ENCODE assay signal across 15 cellular contexts in genomic region chr20:5041433-5041832, GRCh38. TPM values are rescaled to one million over a fixed set of nuclear protein-coding genes. Genes with fewer than 3 reads are reported as not detected.
DNase-seq lines count a peak whose midpoint lies in the region; ATAC-seq, FAIRE-seq and TF ChIP-seq lines count a peak whose summit lies in the region.
"Had no signal": no experiment of that assay in that cellular context is flagged by ENCODE, and none has a peak within 500 bp of the region (broad histone marks: within the 10 kb centered on the region; RNA-seq: fewer than 3 reads in every experiment).

No MANE protein-coding gene starts in this region.

- FAIRE-seq in HepG2 (lab: Jason Lieb, UNC), result no peak

- H3K4me1 Mint-ChIP-seq in T-helper 2 cell treated with Interferon-gamma antibody and Interleukin-4, amounts not matched to agents 5 μg/mL and 100 μg/mL, for 36 hours (ENCODE audit: low read depth), result peaks cover 3% of the 10 kb centered on the region

- no peaks in the 10 kb centered on the region for H3K36me3 ChIP-seq in HepG2 (replicated peaks in 1 of 2; ENCODE audit: control insufficient read depth in 1 of 2, insufficient read depth in 2 of 2, low read length in 2 of 2)
- H3K36me3 ChIP-seq in right lobe of liver, result no peaks in the 10 kb centered on the region
- H3K36me3 ChIP-seq in hepatocyte (replicated peaks; ENCODE audit: insufficient read depth, low read depth), result no peaks in the 10 kb centered on the region

- intact Hi-C loops in HepG2 (cut with micrococcal nuclease; ENCODE audit: unreplicated experiment), result no loop called here
- intact Hi-C loops in right lobe of liver (cut with DNase I), result no loop called here

- no peak overlapping the region for H3K9ac ChIP-seq in HepG2 (ENCODE audit: insufficient read depth, low read depth, low read length)

- no peak overlapping the region for H3K27ac Mint-ChIP-seq in T-helper 2 cell treated with Interferon-gamma antibody and Interleukin-4, amounts not matched to agents 5 μg/mL and 100 μg/mL, for 36 hours
- H3K27ac Mint-ChIP-seq: activated CD4-positive, alpha-beta T cell treated with anti-CD3 and anti-CD28 coated beads, Interleukin-2, amount 10 ng/mL, durations not matched to agents 7 days and 5 days; T-helper 1 cell treated with Interleukin-12 subunit alpha and Interleukin-12 subunit beta and Interleukin-4 antibody, amounts not matched to agents 30 μg/mL and 1 μg/mL, for 36 hours had no signal

- no peaks in the 10 kb centered on the region for H3K36me3 Mint-ChIP-seq in T-helper 2 cell treated with Interferon-gamma antibody and Interleukin-4, amounts not matched to agents 5 μg/mL and 100 μg/mL, for 36 hours (ENCODE audit: low read depth)

- no peak overlapping the region for H3K27ac ChIP-seq in HepG2 (ENCODE audit: extremely low read length, insufficient read depth, low read length)
- no peak overlapping the region for H3K27ac ChIP-seq in right lobe of liver
- no peak overlapping the region for H3K27ac ChIP-seq in hepatocyte
- H3K27ac ChIP-seq: skin epidermis had no signal

- in situ Hi-C loops in HepG2 (cut with HindIII; ENCODE audit: extremely low pct_ligation_motif_present, low pct_unique_long_range_greater_than_20kb), result no loop called here
- in situ Hi-C loops in KBM-7 (cut with MboI; ENCODE audit: low pct_unique_long_range_greater_than_20kb, low sequenced_read_pairs), result no loop called here

- H3K4me3 ChIP-seq in HepG2 (replicated peaks in 1 of 3; ENCODE audit: insufficient read depth in 1 of 3, low read depth in 2 of 3, low read length in 3 of 3), result peak overlapping the region in 2 of 3 experiments; percentile 27 to 32; a peak in 3 of 6 replicates
- no peak overlapping the region for H3K4me3 ChIP-seq in right lobe of liver
- H3K4me3 ChIP-seq in hepatocyte, result no peak overlapping the region
- H3K4me3 ChIP-seq: skin epidermis had no signal

- H3K9me3 ChIP-seq in HepG2 (ENCODE audit: low read length) (no peaks in the 10 kb centered on the region), right lobe of liver (no peaks in the 10 kb centered on the region), hepatocyte (ENCODE audit: low read depth) (no peaks in the 10 kb centered on the region)

- H3K4me1 ChIP-seq in HepG2 (ENCODE audit: insufficient read depth, low read length) (peaks cover 50% of the 10 kb centered on the region), right lobe of liver (no peaks in the 10 kb centered on the region), hepatocyte (ENCODE audit: insufficient read depth) (no peaks in the 10 kb centered on the region)

- TF ChIP-seq CTCF in HepG2 (CRISPR knock-in tag; IDR thresholded peaks at IDR 0.05) (no peak), right lobe of liver (IDR thresholded peaks at IDR 0.05) (no peak), hepatocyte (IDR thresholded peaks at IDR 0.05; ENCODE audit: poor library complexity) (no peak)

- H3K27me3 Mint-ChIP-seq in T-helper 2 cell treated with Interferon-gamma antibody and Interleukin-4, amounts not matched to agents 5 μg/mL and 100 μg/mL, for 36 hours (ENCODE audit: low read depth), result peaks cover 21% of the 10 kb centered on the region

- CTCF ChIA-PET in HepG2 (lab: Yijun Ruan, JAX; ENCODE audit: low intra/inter-chr PET ratio, low total read pairs), result no interaction called here

- no peaks in the 10 kb centered on the region for H3K9me2 ChIP-seq in hepatocyte (replicated peaks; ENCODE audit: insufficient read depth)

- no peak for DNase-seq in HepG2 (ENCODE audit: low spot score)
- no peak for DNase-seq in right lobe of liver
- DNase-seq in astrocyte of the hippocampus (ENCODE audit: low read depth, low spot score), result peak; percentile 22
- DNase-seq in hepatocyte (ENCODE audit: low spot score), result peak; percentile 13
- no peak for DNase-seq in KBM-7
- DNase-seq in T-helper 2 cell treated with Interferon-gamma antibody and Interleukin-4, amounts not matched to agents 5 μg/mL and 100 μg/mL, for 36 hours (ENCODE audit: low spot score), result no peak
- DNase-seq: activated CD4-positive, alpha-beta T cell treated with anti-CD3 and anti-CD28 coated beads, Interleukin-2, amount 10 ng/mL, durations not matched to agents 7 days and 5 days; hippocampal formation; left ventricle myocardium superior; MM.1S; OCI-M1 had no signal

- TF ChIP-seq EP300 in HepG2 (IDR thresholded peaks at IDR 0.05; ENCODE audit: low read depth in 2 of 2, low read length in 2 of 2), result no peak
- TF ChIP-seq EP300 in HepG2 (CRISPR knock-in tag; IDR thresholded peaks at IDR 0.05; ENCODE audit: borderline replicate concordance), result no peak

- H3K4me3 Mint-ChIP-seq in T-helper 2 cell treated with Interferon-gamma antibody and Interleukin-4, amounts not matched to agents 5 μg/mL and 100 μg/mL, for 36 hours, result no peak overlapping the region
- H3K4me3 Mint-ChIP-seq: activated CD4-positive, alpha-beta T cell treated with anti-CD3 and anti-CD28 coated beads, Interleukin-2, amount 10 ng/mL, durations not matched to agents 7 days and 5 days; T-helper 1 cell treated with Interleukin-12 subunit alpha and Interleukin-12 subunit beta and Interleukin-4 antibody, amounts not matched to agents 30 μg/mL and 1 μg/mL, for 36 hours had no signal

- H3K9me3 Mint-ChIP-seq in T-helper 2 cell treated with Interferon-gamma antibody and Interleukin-4, amounts not matched to agents 5 μg/mL and 100 μg/mL, for 36 hours, result no peaks in the 10 kb centered on the region
- H3K9me3 Mint-ChIP-seq: activated CD4-positive, alpha-beta T cell treated with anti-CD3 and anti-CD28 coated beads, Interleukin-2, amount 10 ng/mL, durations not matched to agents 7 days and 5 days; T-helper 1 cell treated with Interleukin-12 subunit alpha and Interleukin-12 subunit beta and Interleukin-4 antibody, amounts not matched to agents 30 μg/mL and 1 μg/mL, for 36 hours had no signal

- 21% methylated on average over 3 of the region's 3 CpGs for WGBS in HepG2 (ENCODE audit: low lambda C conversion rate)
- 83% methylated on average over 2 of the region's 3 CpGs for WGBS in right lobe of liver (ENCODE audit: insufficient coverage, low coverage, low lambda C conversion rate, missing lambda C conversion rate)
- WGBS in hepatocyte (ENCODE audit: low lambda C conversion rate, missing lambda C conversion rate), result 56% methylated on average over 3 of the region's 3 CpGs

- POLR2A ChIA-PET in HepG2 (lab: Yijun Ruan, JAX), result interaction anchor here (1.0 kb wide), 2 partner anchors 9 to 14 kb away, joined by 3 read pairs; no protein-coding TSS in a partner anchor

- TF ChIP-seq RAD21 in HepG2 (CRISPR knock-in tag; IDR thresholded peaks at IDR 0.05), result no peak

- peak overlapping the region; percentile 38 for H3K4me2 ChIP-seq in HepG2 (ENCODE audit: low read depth, low read length)
- no peak overlapping the region for H3K4me2 ChIP-seq in hepatocyte

- H3K79me2 ChIP-seq in HepG2 (ENCODE audit: insufficient read depth, low read length) (no peaks in the 10 kb centered on the region), hepatocyte (no peaks in the 10 kb centered on the region)

- H2AFZ ChIP-seq in HepG2 (ENCODE audit: low read length) (no peak overlapping the region), hepatocyte (no peak overlapping the region)

- H3K27me3 ChIP-seq in HepG2 (ENCODE audit: control insufficient read depth in 1 of 2, insufficient read depth in 2 of 2, low read length in 2 of 2) (no peaks in the 10 kb centered on the region; a peak in 2 of 5 replicates), right lobe of liver (no peaks in the 10 kb centered on the region), hepatocyte (no peaks in the 10 kb centered on the region)

- ATAC-seq in HepG2 (peak; percentile 42), right lobe of liver (no peak), HG02885 (IDR thresholded peaks at IDR 0.05; ENCODE audit: poor library complexity, unreplicated experiment) (no peak), GM21717 (IDR thresholded peaks at IDR 0.05; ENCODE audit: unreplicated experiment) (no peak)
- ATAC-seq: left ventricle myocardium superior had no signal

- TF ChIP-seq POLR2A in HepG2 (IDR thresholded peaks at IDR 0.05; ENCODE audit: insufficient read depth in 1 of 2, low read depth in 2 of 2, low read length in 2 of 2) (no peak), right lobe of liver (IDR thresholded peaks at IDR 0.05) (no peak)

- H4K20me1 ChIP-seq in HepG2 (ENCODE audit: insufficient read depth, low read length) (no peaks in the 10 kb centered on the region), hepatocyte (ENCODE audit: insufficient read depth, poor library complexity, severe bottlenecking) (no peaks in the 10 kb centered on the region)

- no TSS peak for BruUV-seq in HepG2 (replicated peaks; lab: Mats Ljungman, UMichigan)

RNA-seq across cellular contexts. Expression of gene SLC23A2, which starts 40.1 kb away (rescaled TPM):
- total RNA-seq in HepG2 (2016; rRNA removed; fragmentation: Illumina TruSeq; extraction: Trizol) (26.2 and 42.2 TPM in 2 replicates), right lobe of liver (10 to 100 TPM; 23.4 to 41.1 (median 30.5) TPM), hepatocyte (11.3 and 13.3 TPM in 2 replicates)
- total RNA-seq in HepG2 (2016; cell fraction: cytosol; rRNA removed; fragmentation: Illumina TruSeq; extraction: Trizol; ENCODE audit: low read depth), result 4.3 and 5.6 TPM in 2 replicates
- total RNA-seq in HepG2 (2016; cell fraction: insoluble cytoplasmic fraction; rRNA removed; fragmentation: Illumina TruSeq; extraction: Trizol), result 21.6 and 43.4 TPM in 2 replicates
- 13.7 and 14.0 TPM in 2 replicates for total RNA-seq in HepG2 (2016; cell fraction: membrane; rRNA removed; fragmentation: Illumina TruSeq; extraction: Trizol)
- 55.7 and 64.6 TPM in 2 replicates for total RNA-seq in HepG2 (2016; cell fraction: nucleus; rRNA removed; fragmentation: Illumina TruSeq; extraction: Trizol)
- polyA plus RNA-seq in HepG2 (2011; rRNA removed) (51.2 and 62.5 TPM in 2 replicates), hepatocyte (8.2 and 9.0 TPM in 2 replicates)
- 45.9 and 54.4 TPM in 2 replicates for polyA plus RNA-seq in HepG2 (2011; cell fraction: cytosol; rRNA removed)
- polyA plus RNA-seq in HepG2 (2011; cell fraction: nucleus; rRNA removed), result 89.0 and 99.9 TPM in 2 replicates
- polyA plus RNA-seq in HepG2 (2012), result 49.8 and 58.0 TPM in 2 replicates
- 1.7 TPM in 2 replicates for polyA plus RNA-seq in HepG2 (2016; cell fraction: cytosol; fragmentation: Illumina TruSeq; extraction: Trizol; ENCODE audit: low read depth)
- polyA plus RNA-seq in HepG2 (2016; cell fraction: insoluble cytoplasmic fraction; fragmentation: Illumina TruSeq; extraction: Trizol; ENCODE audit: low read depth), result 15.4 and 17.3 TPM in 2 replicates
- 4.1 and 4.6 TPM in 2 replicates for polyA plus RNA-seq in HepG2 (2016; cell fraction: membrane; fragmentation: Illumina TruSeq; extraction: Trizol; ENCODE audit: low read depth)
- polyA plus RNA-seq in HepG2 (2016; cell fraction: nucleus; fragmentation: Illumina TruSeq; extraction: Trizol; ENCODE audit: insufficient read depth, low read depth), result 65.1 and 71.7 TPM in 2 replicates
- 17.1 and 162 TPM in 2 replicates for polyA minus RNA-seq in HepG2 (2011; rRNA and poly(A)+ RNA removed; ENCODE audit: low replicate concordance)
- 41.3 and 62.3 TPM in 2 replicates for polyA minus RNA-seq in HepG2 (2011; cell fraction: cytosol; rRNA and poly(A)+ RNA removed)
- polyA minus RNA-seq in HepG2 (2011; cell fraction: nucleus; rRNA and poly(A)+ RNA removed), result 80.1 and 108 TPM in 2 replicates

Comparison
In these comparisons a context has a peak if more than half of its experiments do, and no peak if none do; other contexts are left out.
1. H3K4me3 ChIP-seq: peak in HepG2 (2 of 3); none in right lobe of liver (0 of 3) and hepatocyte (single experiment).
2. DNase-seq: peak in astrocyte of the hippocampus (single experiment) and hepatocyte (single experiment); none in HepG2 (single experiment), right lobe of liver (0 of 3), KBM-7 (single experiment) and T-helper 2 cell treated with Interferon-gamma antibody and Interleukin-4, amounts not matched to agents 5 μg/mL and 100 μg/mL, for 36 hours (single experiment).